Comparison of ENCODE assay signal across 12 cellular contexts in the genomic region with DNA sequence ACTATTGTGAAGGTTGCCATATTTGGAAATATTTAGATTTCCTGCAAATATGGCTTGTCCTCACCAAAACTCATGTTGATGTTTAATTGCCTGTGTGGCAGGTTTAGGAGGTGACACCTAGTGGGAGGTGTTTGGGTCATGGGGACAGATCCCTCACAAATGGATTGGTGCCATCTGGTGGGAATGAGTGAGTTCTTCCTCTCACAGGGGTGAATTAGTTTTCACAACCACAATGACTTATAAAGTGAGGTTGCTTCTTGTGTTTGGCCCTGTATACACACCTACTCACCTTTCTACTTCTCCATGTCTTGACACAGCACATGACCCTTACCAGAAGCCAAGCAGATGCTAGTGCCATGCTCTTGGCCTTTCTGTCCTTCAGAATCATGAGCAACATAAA. TPM values are rescaled to one million over a fixed set of nuclear protein-coding genes. Genes with fewer than 3 reads are reported as not detected.
DNase-seq lines count a peak whose midpoint lies in the region; ATAC-seq and TF ChIP-seq lines count a peak whose summit lies in the region.
"Had no signal": no experiment of that assay in that cellular context is flagged by ENCODE, and none has a peak within 500 bp of the region (broad histone marks: within the 10 kb centered on the region; RNA-seq: fewer than 3 reads in every experiment).

No MANE protein-coding gene starts in this region.

- TF ChIP-seq CTCF in PC-9 (conservative IDR thresholded peaks at IDR 0.05), result 0 out of 2 replicates have a peak, but pooled peaks have one; percentile 25

- H3K4me3 ChIP-seq in PC-9, result no peak overlapping the region
- H3K4me3 ChIP-seq: ovary, SJCRH30 had no signal

- DNase-seq in stimulated activated CD4-positive, alpha-beta T cell treated with anti-CD3 and anti-CD28 coated beads, Interleukin-1b, Interleukin-23, amount 100 ng/mL, for 48 hours, result peak; percentile 18
- no peak for DNase-seq in stimulated activated CD4-positive, alpha-beta T cell treated with anti-CD3 and anti-CD28 coated beads, Interleukin-4, amount 100 ng/mL, for 24 hours
- DNase-seq in PC-9 (no peak), DMS114 treated with DMSO at 0.1 percent for 48 hours (lab: John Stamatoyannopoulos, UW; ENCODE audit: unreplicated experiment) (no peak), activated gamma-delta T cell treated with Interleukin-2 at 50 U/mL for 16 hours (no peak), T1000 (lab: John Stamatoyannopoulos, UW) (no peak), NCI-H774 (lab: John Stamatoyannopoulos, UW) (no peak)
- DNase-seq: hypothalamus; ovary; stimulated activated naive CD4-positive, alpha-beta T cell treated with Interleukin-2 at 50 U/mL for 16 hours had no signal

- H4K20me1 ChIP-seq in PC-9 (ENCODE audit: insufficient read depth), result no peaks in the 10 kb centered on the region

- H3K36me3 ChIP-seq in PC-9 (ENCODE audit: low read depth), result no peaks in the 10 kb centered on the region
- H3K36me3 ChIP-seq: ovary, SJCRH30 had no signal

- no peak overlapping the region for H3K4me2 ChIP-seq in PC-9

- H3K9me2 ChIP-seq in PC-9 (ENCODE audit: insufficient read depth), result no peaks in the 10 kb centered on the region

- ATAC-seq in HG02759 (IDR thresholded peaks at IDR 0.05; ENCODE audit: unreplicated experiment), result peak; percentile 86

- no peaks in the 10 kb centered on the region for H3F3A ChIP-seq in PC-9 (ENCODE audit: insufficient read depth, low read depth)

- POLR2A ChIA-PET in PC-9 (lab: Charles Lee; ENCODE audit: unreplicated experiment), result no interaction called here

- CTCF ChIA-PET in PC-9 (lab: Charles Lee), result no interaction called here

- H3K27me3 ChIP-seq in PC-9 (ENCODE audit: insufficient read depth, low read depth), result no peaks in the 10 kb centered on the region
- H3K27me3 ChIP-seq: ovary, SJCRH30 had no signal

- H3K4me1 ChIP-seq in PC-9 (replicated peaks; ENCODE audit: insufficient read depth), result no peaks in the 10 kb centered on the region
- H3K4me1 ChIP-seq: SJCRH30 had no signal

- H3K27ac ChIP-seq in PC-9, result no peak overlapping the region
- H3K27ac ChIP-seq: ovary, SJCRH30 had no signal

- no peaks in the 10 kb centered on the region for H3K9me3 ChIP-seq in PC-9 (ENCODE audit: insufficient read depth, low read depth)
- H3K9me3 ChIP-seq: ovary, SJCRH30 had no signal

- intact Hi-C loops in PC-9 (cut with micrococcal nuclease; ENCODE audit: unreplicated experiment), result no loop called here

- H3K79me2 ChIP-seq in PC-9 (ENCODE audit: low read depth), result no peaks in the 10 kb centered on the region

- H2AFZ ChIP-seq in PC-9, result no peak overlapping the region

- no TSS peak for BruUV-seq in PC-9 (replicated peaks; lab: Mats Ljungman, UMichigan)

RNA-seq across cellular contexts. Expression of gene ISOC1, which starts 41.1 kb away (rescaled TPM):
- 6.6 and 7.5 TPM in 2 replicates for total RNA-seq in PC-9 (2021)
